8 cellular contexts compared by ENCODE assay signal in the genomic region with DNA sequence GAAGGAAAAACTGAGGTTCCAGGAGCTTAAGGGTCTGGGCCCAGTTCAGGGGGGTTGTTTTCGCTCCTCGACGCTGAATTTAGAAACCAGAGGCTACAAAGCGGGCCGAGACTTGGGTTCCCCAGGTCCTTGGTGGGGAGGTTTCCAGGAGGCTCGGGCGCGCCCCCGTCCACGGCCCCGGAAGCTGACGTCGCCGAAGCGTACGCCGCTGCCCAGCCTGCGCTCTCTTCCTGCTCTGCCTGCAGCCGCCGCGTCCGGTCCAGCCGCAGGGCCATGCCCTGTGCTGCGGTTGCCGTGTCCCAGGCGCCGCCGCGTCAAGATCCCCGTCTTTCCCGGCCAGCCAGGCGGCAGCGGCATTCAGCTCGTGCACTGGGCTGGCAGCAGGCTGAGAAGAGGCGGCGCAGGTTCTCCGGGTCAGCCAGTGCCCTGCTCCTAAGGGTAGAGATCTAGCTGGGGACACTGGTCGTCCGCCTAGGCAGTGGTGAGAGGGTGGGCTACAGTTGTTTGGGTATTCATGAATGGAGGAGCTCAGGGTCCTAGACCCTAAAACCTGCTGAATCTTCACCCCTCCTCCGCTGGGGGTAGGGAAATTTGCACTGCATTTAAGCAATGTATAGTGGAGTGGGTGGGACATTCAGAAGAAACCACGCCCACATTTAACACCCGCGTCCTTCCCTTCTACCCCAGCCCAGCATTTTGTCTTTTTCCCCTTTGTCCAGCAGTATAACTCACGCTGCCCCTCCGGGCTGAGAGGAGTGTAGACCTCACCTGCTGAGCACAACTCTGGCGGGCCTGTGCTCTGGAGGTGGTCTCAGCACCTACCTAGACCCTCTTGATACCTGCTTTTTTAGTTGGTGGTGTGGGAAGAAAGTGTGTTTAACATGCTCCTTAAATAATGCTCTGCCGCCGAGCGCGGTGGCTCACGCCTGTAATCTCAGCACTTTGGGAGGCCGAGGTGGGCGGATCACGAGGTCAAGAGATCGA. TPM values are rescaled to one million over a fixed set of nuclear protein-coding genes. Genes with fewer than 3 reads are reported as not detected.
A peak's percentile ranks its signal among the peaks of the same experiment; 100 is the strongest.
DNase-seq lines count a peak whose midpoint lies in the region; ATAC-seq and TF ChIP-seq lines count a peak whose summit lies in the region.

No MANE protein-coding gene starts in this region.

- H3K9me3 Mint-ChIP-seq in Calu3 (ENCODE audit: low read depth, unreplicated experiment), result no peaks in the 10 kb centered on the region
- H3K9me3 Mint-ChIP-seq in activated naive CD4-positive, alpha-beta T cell treated with anti-CD3 and anti-CD28 coated beads, Interleukin-2, amount 50 U/mL, for 72 hours, result no peaks in the 10 kb centered on the region
- peaks cover 14% of the 10 kb centered on the region for H3K9me3 Mint-ChIP-seq in glutamatergic neuron (ENCODE audit: unreplicated experiment)

- no peak for TF ChIP-seq POLR2A in suprapubic skin (IDR thresholded peaks at IDR 0.05)

- peak overlapping the region; percentile 97 for H3K4me2 ChIP-seq in SK-N-SH

- peaks cover 39% of the 10 kb centered on the region for H3K4me1 Mint-ChIP-seq in Calu3 (ENCODE audit: low read depth, unreplicated experiment)
- H3K4me1 Mint-ChIP-seq in glutamatergic neuron (ENCODE audit: low read depth, unreplicated experiment), result peaks cover 42% of the 10 kb centered on the region

- CTCF ChIA-PET in Calu3 (lab: Charles Lee), result interaction anchor here (0.6 to 2.6 kb wide), 2 partner anchors 37 to 112 kb away, joined by 3 to 9 read pairs; a partner anchor contains a TSS
- CTCF ChIA-PET in SK-N-SH (lab: Yijun Ruan, JAX), result interaction anchor here (0.6 to 1.1 kb wide), 3 partner anchors 24 to 182 kb away, joined by 3 to 4 read pairs (median 3); no protein-coding TSS in a partner anchor

- TF ChIP-seq EP300 in SK-N-SH (IDR thresholded peaks at IDR 0.05; ENCODE audit: borderline replicate concordance in 1 of 2, low read depth in 1 of 2, low read length in 1 of 2), result no peak
- TF ChIP-seq EP300 in suprapubic skin (IDR thresholded peaks at IDR 0.05), result no peak

- H3K79me2 ChIP-seq in SK-N-SH (ENCODE audit: insufficient read depth), result peaks cover 36% of the 10 kb centered on the region

- intact Hi-C loops in Calu3 (cut with micrococcal nuclease; ENCODE audit: unreplicated experiment), result loop anchor here (5.0 kb wide), 1 partner anchor 113 kb away; a partner anchor contains a TSS

- TSS peak; percentile 84 for BruUV-seq in Calu3 (replicated peaks; lab: Mats Ljungman, UMichigan)

- no peaks in the 10 kb centered on the region for H3K27me3 ChIP-seq in SK-N-SH (ENCODE audit: insufficient read depth)
- no peaks in the 10 kb centered on the region for H3K27me3 ChIP-seq in suprapubic skin

- H3K9me3 ChIP-seq in SK-N-SH (no peaks in the 10 kb centered on the region), suprapubic skin (no peaks in the 10 kb centered on the region)

- in situ Hi-C loops in KBM-7 (cut with MboI; ENCODE audit: low pct_unique_long_range_greater_than_20kb, low sequenced_read_pairs), result no loop called here

- TF ChIP-seq RAD21 in SK-N-SH (IDR thresholded peaks at IDR 0.05; ENCODE audit: low read length), result no peak

- H2AFZ ChIP-seq in SK-N-SH (ENCODE audit: low read depth), result peak overlapping the region; percentile 99

- peak overlapping the region; percentile 99 for H3K4me3 Mint-ChIP-seq in Calu3 (ENCODE audit: low read depth, unreplicated experiment)
- H3K4me3 Mint-ChIP-seq in glutamatergic neuron (ENCODE audit: unreplicated experiment), result peak overlapping the region; percentile 93

- H3K27ac Mint-ChIP-seq in Calu3 (ENCODE audit: unreplicated experiment), result peak overlapping the region; percentile 94
- H3K27ac Mint-ChIP-seq in activated naive CD4-positive, alpha-beta T cell treated with anti-CD3 and anti-CD28 coated beads, Interleukin-2, amount 50 U/mL, for 72 hours, result peak overlapping the region; percentile 98 to 99
- H3K27ac Mint-ChIP-seq in glutamatergic neuron (ENCODE audit: unreplicated experiment), result peak overlapping the region; percentile 94

- H3K27ac ChIP-seq in SK-N-SH (ENCODE audit: low read depth in 2 of 2, low read length in 1 of 2) (peak overlapping the region; percentile 80 to 94), suprapubic skin (peak overlapping the region; percentile 98)

- H3K4me3 ChIP-seq in SK-N-SH (ENCODE audit: low read depth in 2 of 2, low read length in 1 of 2), result peak overlapping the region; percentile 86 to 91
- peak overlapping the region; percentile 95 for H3K4me3 ChIP-seq in suprapubic skin

- H3K36me3 Mint-ChIP-seq in Calu3 (ENCODE audit: insufficient read depth, unreplicated experiment) (peaks cover 57% of the 10 kb centered on the region), glutamatergic neuron (ENCODE audit: unreplicated experiment) (no peaks in the 10 kb centered on the region)
- H3K36me3 Mint-ChIP-seq in activated naive CD4-positive, alpha-beta T cell treated with anti-CD3 and anti-CD28 coated beads, Interleukin-2, amount 50 U/mL, for 72 hours, result peaks cover 20 to 28% of the 10 kb centered on the region in 2 donors

- H3K27me3 Mint-ChIP-seq in Calu3 (ENCODE audit: unreplicated experiment), result no peaks in the 10 kb centered on the region
- peaks cover 3% of the 10 kb centered on the region for H3K27me3 Mint-ChIP-seq in glutamatergic neuron (ENCODE audit: unreplicated experiment)

- H3K4me1 ChIP-seq in SK-N-SH (ENCODE audit: control insufficient read depth in 1 of 2, insufficient read depth in 2 of 2, low read depth in 1 of 2, low read length in 1 of 2) (peaks cover 10 to 14% of the 10 kb centered on the region in 2 experiments; a peak in 3 of 4 replicates), suprapubic skin (peaks cover 37% of the 10 kb centered on the region)

- DNase-seq in Calu3, result peak; percentile 87
- peak; percentile 51 for DNase-seq in KBM-7
- DNase-seq in SK-N-SH, result peak; percentile 84
- DNase-seq in activated naive CD4-positive, alpha-beta T cell treated with anti-CD3 and anti-CD28 coated beads, Interleukin-2, amount 50 U/mL, for 72 hours (ENCODE audit: low spot score in 2 of 2), result peak; percentile 70 to 86
- DNase-seq in glutamatergic neuron, result peak; percentile 70
- DNase-seq in omental fat pad (ENCODE audit: low spot score), result peak; percentile 30
- DNase-seq in suprapubic skin (ENCODE audit: low spot score in 2 of 2), result peak; percentile 93 to 94

- POLR2A ChIA-PET in SK-N-SH (lab: Yijun Ruan, JAX), result interaction anchor here (1.4 to 2.5 kb wide), 2 partner anchors 10 to 112 kb away, joined by 4 to 10 read pairs; a partner anchor contains a TSS

- no peaks in the 10 kb centered on the region for H3K9me2 ChIP-seq in SK-N-SH

- ATAC-seq in GM21526 (IDR thresholded peaks at IDR 0.05; ENCODE audit: low FRiP score, unreplicated experiment) (peak; percentile 48), omental fat pad (ENCODE audit: low FRiP score) (peak; percentile 87)
- peak; percentile 69 to 78 for ATAC-seq in activated naive CD4-positive, alpha-beta T cell treated with anti-CD3 and anti-CD28 coated beads, Interleukin-2, amount 50 U/mL, for 72 hours

- 40% methylated on average over 29 of the region's 55 CpGs for WGBS in SK-N-SH (ENCODE audit: low lambda C conversion rate)
- 38% methylated on average over 26 of the region's 55 CpGs for WGBS in suprapubic skin

- H3F3A ChIP-seq in SK-N-SH (replicated peaks; ENCODE audit: insufficient read depth), result peaks cover 4% of the 10 kb centered on the region

- TF ChIP-seq CTCF in Calu3 (IDR thresholded peaks at IDR 0.05; ENCODE audit: unreplicated experiment), result no peak
- TF ChIP-seq CTCF in SK-N-SH (IDR thresholded peaks at IDR 0.05), result no peak
- no peak for TF ChIP-seq CTCF in glutamatergic neuron (IDR thresholded peaks at IDR 0.05; ENCODE audit: partially characterized antibody, unreplicated experiment)
- TF ChIP-seq CTCF in omental fat pad (IDR thresholded peaks at IDR 0.05), result no peak
- no peak for TF ChIP-seq CTCF in suprapubic skin (IDR thresholded peaks at IDR 0.05)

- H4K20me1 ChIP-seq in SK-N-SH (ENCODE audit: insufficient read depth), result peaks cover 9% of the 10 kb centered on the region; the same call in 1 of the 2 replicates

- peak overlapping the region; percentile 67 for H3K9ac ChIP-seq in SK-N-SH

- H3K36me3 ChIP-seq in SK-N-SH (replicated peaks in 1 of 2; ENCODE audit: control insufficient read depth in 1 of 2, insufficient read depth in 2 of 2, low read length in 1 of 2), result no peaks in the 10 kb centered on the region
- no peaks in the 10 kb centered on the region for H3K36me3 ChIP-seq in suprapubic skin

TF ChIP-seq in SK-N-SH, 30 proteins besides CTCF, POLR2A, EP300 and RAD21 (continues in another document):
- peak; percentile 38; the same call in 1 of the 2 replicates for TF ChIP-seq FOXJ3 (CRISPR knock-in tag; IDR thresholded peaks at IDR 0.05)

RNA-seq across cellular contexts. Expression of a gene that starts 1.1 kb away (rescaled TPM):
- total RNA-seq in Calu3 (2022) (89.9 and 118 TPM in 2 replicates), glutamatergic neuron (ENCODE audit: unreplicated experiment) (58.5 TPM), omental fat pad (10 to 100 TPM; 32.5 to 45.7 (median 38.8) TPM), suprapubic skin (10 to 100 TPM; 61.3 to 79.0 (median 72.5) TPM)
- polyA plus RNA-seq in SK-N-SH (2012; rRNA removed), result 23.5 and 26.1 TPM in 2 replicates
- polyA plus RNA-seq in SK-N-SH (2012; cell fraction: cytosol; rRNA removed), result 16.8 and 19.2 TPM in 2 replicates
- 33.0 and 34.5 TPM in 2 replicates for polyA plus RNA-seq in SK-N-SH (2012; cell fraction: nucleus; rRNA removed)
- 10 to 100 TPM; 41.3 to 43.0 TPM for total RNA-seq in activated naive CD4-positive, alpha-beta T cell treated with anti-CD3 and anti-CD28 coated beads, Interleukin-2, amount 50 U/mL, for 72 hours

RNA-seq across cellular contexts. Expression of a gene that starts 50.9 kb away (rescaled TPM):
- total RNA-seq in Calu3 (2022), result 11.8 and 13.5 TPM in 2 replicates
- not detected in 2 replicates for polyA plus RNA-seq in SK-N-SH (2012; rRNA removed)
- polyA plus RNA-seq in SK-N-SH (2012; cell fraction: cytosol; rRNA removed), result not detected in 2 replicates
- polyA plus RNA-seq in SK-N-SH (2012; cell fraction: nucleus; rRNA removed), result not detected in 2 replicates
- total RNA-seq in activated naive CD4-positive, alpha-beta T cell treated with anti-CD3 and anti-CD28 coated beads, Interleukin-2, amount 50 U/mL, for 72 hours, result 1 to 10 TPM in 1 of 2 donors, not detected in 1; 1.6 TPM
- total RNA-seq in glutamatergic neuron (ENCODE audit: unreplicated experiment), result not detected
- total RNA-seq in omental fat pad, result not detected
- 1 to 10 TPM in 2 of 4 donors, under 1 TPM in 2; 0.19 to 1.6 (median 0.73) TPM for total RNA-seq in suprapubic skin

RNA-seq across cellular contexts. Expression of a gene that starts 53.3 kb away (rescaled TPM):
- total RNA-seq in Calu3 (2022) (1.8 and 2.7 TPM in 2 replicates), glutamatergic neuron (ENCODE audit: unreplicated experiment) (not detected), omental fat pad (under 1 TPM in 1 of 4 donors, not detected in 3; 0.09 TPM), suprapubic skin (1 to 10 TPM in 2 of 4 donors, under 1 TPM in 2; 0.76 to 1.6 (median 1.1) TPM)
- not detected in 2 replicates for polyA plus RNA-seq in SK-N-SH (2012; rRNA removed)
- not detected in 2 replicates for polyA plus RNA-seq in SK-N-SH (2012; cell fraction: cytosol; rRNA removed)
- not detected in 2 replicates for polyA plus RNA-seq in SK-N-SH (2012; cell fraction: nucleus; rRNA removed)
- under 1 TPM in 1 of 2 donors, not detected in 1; 0.70 TPM for total RNA-seq in activated naive CD4-positive, alpha-beta T cell treated with anti-CD3 and anti-CD28 coated beads, Interleukin-2, amount 50 U/mL, for 72 hours

Comparison
In these comparisons a context has a peak if more than half of its experiments do, and no peak if none do; other contexts are left out.
1. Peak in every context shown above with its lines: DNase-seq, ATAC-seq, H3K4me3 ChIP-seq and H3K27ac ChIP-seq.
2. DNase-seq: peak in every context shown above with its lines; median percentile 94 in suprapubic skin; 87 in Calu3; 84 in SK-N-SH; 78 in activated naive CD4-positive, alpha-beta T cell treated with anti-CD3 and anti-CD28 coated beads, Interleukin-2, amount 50 U/mL, for 72 hours; 70 in glutamatergic neuron; 51 in KBM-7; 30 in omental fat pad.